ENCODE assay signal across 19 cellular contexts in the genomic region with DNA sequence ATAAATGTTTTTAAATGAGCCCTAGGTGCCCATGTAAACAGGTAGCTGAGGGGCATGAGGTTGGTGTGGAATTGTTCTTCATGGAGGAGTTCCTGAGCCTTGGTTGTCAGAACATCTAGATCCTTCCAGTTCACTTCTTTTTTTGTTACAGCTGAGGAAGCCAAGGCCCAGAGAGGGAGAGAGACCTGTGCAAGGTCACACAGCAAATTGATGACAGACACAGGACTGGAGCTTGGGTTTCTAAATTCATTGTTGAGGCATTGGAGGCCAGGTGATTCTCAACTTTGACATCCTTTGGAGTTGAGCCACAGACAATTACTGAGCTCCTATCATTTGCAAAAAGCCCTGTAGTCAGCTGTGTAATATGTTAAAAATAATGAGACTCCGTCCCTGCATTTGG.
"Had no signal": no experiment of that assay in that cellular context is flagged by ENCODE, and none has a peak within 500 bp of the region (broad histone marks: within the 10 kb centered on the region; RNA-seq: fewer than 3 reads in every experiment).

No MANE protein-coding gene starts in this region.

- H3K4me3 ChIP-seq: lung, ovary, smooth muscle cell, suprapubic skin had no signal

- H3K36me3 ChIP-seq: ovary, suprapubic skin had no signal

- H3K27me3 ChIP-seq: ovary, suprapubic skin had no signal

- H3K27me3 Mint-ChIP-seq: effector memory CD8-positive, alpha-beta T cell; stimulated activated naive CD8-positive, alpha-beta T cell treated with anti-CD3 and anti-CD28 coated beads, Interleukin-15, amount 100 ng/mL, for 72 hours had no signal

- ATAC-seq: effector memory CD8-positive, alpha-beta T cell; left ventricle myocardium superior; natural killer cell; stimulated activated naive CD8-positive, alpha-beta T cell treated with anti-CD3 and anti-CD28 coated beads, Interleukin-15, amount 100 ng/mL, for 72 hours had no signal

- H3K4me3 Mint-ChIP-seq: effector memory CD8-positive, alpha-beta T cell; memory B cell; natural killer cell; stimulated activated naive CD8-positive, alpha-beta T cell treated with anti-CD3 and anti-CD28 coated beads, Interleukin-15, amount 100 ng/mL, for 72 hours had no signal

- DNase-seq: cortex of kidney; effector memory CD8-positive, alpha-beta T cell; head of caudate nucleus; left ventricle myocardium superior; natural killer cell; occipital lobe; ovary; retina; stimulated activated CD4-positive, alpha-beta T cell treated with anti-CD3 and anti-CD28 coated beads, Interleukin-12 subunit alpha, Interleukin-12 subunit beta, amount 100 ng/mL, for 4 hours; stimulated activated CD4-positive, alpha-beta T cell treated with anti-CD3 and anti-CD28 coated beads, Interleukin-1b, Interleukin-23, amount 100 ng/mL, for 48 hours; stimulated activated CD4-positive, alpha-beta T cell treated with anti-CD3 and anti-CD28 coated beads, Interleukin-4, amount 100 ng/mL, for 1 hour; stimulated activated CD8-positive, alpha-beta memory T cell treated with anti-CD3 and anti-CD28 coated beads, Interleukin-4, amount 100 ng/mL, for 48 hours; stimulated activated naive CD4-positive, alpha-beta T cell; stimulated activated naive CD8-positive, alpha-beta T cell treated with anti-CD3 and anti-CD28 coated beads, Interleukin-15, amount 100 ng/mL, for 72 hours; trophoblast cell had no signal

- H3K27ac Mint-ChIP-seq: memory B cell; natural killer cell; stimulated activated naive CD8-positive, alpha-beta T cell treated with anti-CD3 and anti-CD28 coated beads, Interleukin-15, amount 100 ng/mL, for 72 hours had no signal

- H3K9me3 Mint-ChIP-seq: effector memory CD8-positive, alpha-beta T cell; memory B cell; natural killer cell; stimulated activated naive CD8-positive, alpha-beta T cell treated with anti-CD3 and anti-CD28 coated beads, Interleukin-15, amount 100 ng/mL, for 72 hours had no signal

- H3K4me1 Mint-ChIP-seq: memory B cell; natural killer cell; stimulated activated naive CD8-positive, alpha-beta T cell treated with anti-CD3 and anti-CD28 coated beads, Interleukin-15, amount 100 ng/mL, for 72 hours had no signal

- H3K36me3 Mint-ChIP-seq: memory B cell, natural killer cell had no signal

- H3K9me3 ChIP-seq: ovary, suprapubic skin had no signal

- H3K27ac ChIP-seq: ovary, suprapubic skin had no signal
